ENCODE assay signal across 1 cellular context in genomic region chr1:18912550-18912949, GRCh38.
TF ChIP-seq lines count a peak whose summit lies in the region.

No MANE protein-coding gene starts in this region.

TF ChIP-seq in H1, 55 proteins besides CTCF, POLR2A, EP300 and RAD21:
- TF ChIP-seq CREB1 (IDR thresholded peaks at IDR 0.05) (no peak), CEBPB (IDR thresholded peaks at IDR 0.05; ENCODE audit: low read depth, low read length) (no peak), EZH2 (IDR thresholded peaks at IDR 0.05; ENCODE audit: low read depth, low read length, severe bottlenecking) (no peak), JUND (IDR thresholded peaks at IDR 0.05; ENCODE audit: low read length) (no peak), BACH1 (IDR thresholded peaks at IDR 0.05; ENCODE audit: low read length) (no peak), KDM5A (IDR thresholded peaks at IDR 0.05; ENCODE audit: low read length) (no peak), KDM1A (IDR thresholded peaks at IDR 0.05; ENCODE audit: borderline replicate concordance, low read length) (peak; percentile 23; the same call in 1 of the 2 replicates), CHD1 (IDR thresholded peaks at IDR 0.05; ENCODE audit: low read depth, low read length) (no peak)
